In the genomic region with DNA sequence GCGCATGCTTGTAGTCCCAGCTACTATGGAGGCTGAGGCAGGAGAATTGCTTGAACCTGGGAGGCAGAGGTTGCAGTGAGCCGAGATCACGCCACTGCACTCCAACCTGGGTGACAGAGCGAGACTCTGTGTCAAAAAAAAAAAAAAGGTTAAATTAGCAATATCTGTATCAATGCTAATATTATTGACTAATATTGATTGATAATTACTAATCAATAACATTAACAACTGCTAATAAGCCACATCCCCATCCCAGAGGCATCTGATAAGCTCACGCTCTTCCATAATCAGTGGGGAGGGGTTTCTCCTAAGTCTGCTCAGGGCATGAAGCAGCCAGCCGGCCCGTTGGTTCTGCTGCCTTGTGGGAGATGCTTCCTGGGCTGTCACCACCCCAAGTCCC, we compare ENCODE assay signal across 3 cellular contexts. TPM values are rescaled to one million over a fixed set of nuclear protein-coding genes. Genes with fewer than 3 reads are reported as not detected.
"Had no signal": no experiment of that assay in that cellular context is flagged by ENCODE, and none has a peak within 500 bp of the region (broad histone marks: within the 10 kb centered on the region; RNA-seq: fewer than 3 reads in every experiment).

No MANE protein-coding gene starts in this region.

RNA-seq across cellular contexts. Expression of gene MYH14, which starts 24.7 kb away (rescaled TPM):
- total RNA-seq: HT1080, IMR-90 had no signal
- polyA plus RNA-seq: IgD-negative memory B cell, IMR-90 had no signal
